ENCODE assay signal across 23 cellular contexts in the genomic region with DNA sequence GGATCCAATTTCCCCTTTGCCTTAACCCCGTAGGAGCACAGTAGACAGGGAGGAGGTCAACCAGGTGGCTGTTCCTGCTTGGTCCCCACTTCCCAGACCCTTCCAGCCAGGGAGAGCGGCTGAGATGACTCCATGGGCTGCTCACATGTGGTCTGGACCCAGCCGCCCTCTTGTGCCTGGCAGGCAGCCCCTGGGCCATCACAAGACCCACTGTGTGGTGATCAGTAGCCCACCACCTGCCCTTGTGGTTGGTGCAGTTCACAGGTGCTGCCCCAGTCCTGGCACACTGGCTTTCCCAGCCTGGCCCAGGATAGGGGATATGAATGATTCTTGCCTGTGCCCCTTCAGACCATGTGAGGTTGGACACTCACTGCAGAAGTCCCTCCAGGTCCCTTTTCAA.
"Had no signal": no experiment of that assay in that cellular context is flagged by ENCODE, and none has a peak within 500 bp of the region (broad histone marks: within the 10 kb centered on the region; RNA-seq: fewer than 3 reads in every experiment).

No MANE protein-coding gene starts in this region.

- H3K27ac ChIP-seq: colonic mucosa, coronary artery, dorsolateral prefrontal cortex, epithelial cell of prostate, esophagus muscularis mucosa, esophagus squamous epithelium, foreskin keratinocyte, gastrocnemius medialis, gastroesophageal sphincter, heart left ventricle, heart right ventricle had no signal

- H3K27me3 ChIP-seq: colonic mucosa, esophagus squamous epithelium, foreskin keratinocyte, gastrocnemius medialis, heart left ventricle, heart right ventricle had no signal

- H3K9me3 ChIP-seq: colonic mucosa, esophagus muscularis mucosa, esophagus squamous epithelium, gastrocnemius medialis, gastroesophageal sphincter, heart left ventricle, heart right ventricle had no signal

- DNase-seq: colonic mucosa; cortex of kidney; dermis blood vessel endothelial cell; dorsolateral prefrontal cortex; effector CD4-positive, alpha-beta T cell; effector CD8-positive, alpha-beta T cell; effector memory CD4-positive, alpha-beta T cell; effector memory CD8-positive, alpha-beta T cell; erythroblast; esophagus squamous epithelium; foreskin fibroblast; foreskin keratinocyte; foreskin melanocyte; gastrocnemius medialis; glutamatergic neuron; head of caudate nucleus; heart left ventricle; heart right ventricle had no signal

- H3K36me3 ChIP-seq: colonic mucosa, esophagus muscularis mucosa, esophagus squamous epithelium, gastrocnemius medialis, gastroesophageal sphincter, heart left ventricle, heart right ventricle had no signal

- ATAC-seq: effector memory CD8-positive, alpha-beta T cell; esophagus mucosa; foreskin keratinocyte; gastrocnemius medialis; gastroesophageal sphincter; heart left ventricle; heart right ventricle had no signal

- H3K4me3 ChIP-seq: colonic mucosa, coronary artery, dorsolateral prefrontal cortex, esophagus muscularis mucosa, esophagus squamous epithelium, gastrocnemius medialis, gastroesophageal sphincter, heart left ventricle, heart right ventricle had no signal

- H3K4me1 ChIP-seq: colonic mucosa, esophagus muscularis mucosa, esophagus squamous epithelium, foreskin keratinocyte, gastrocnemius medialis, gastroesophageal sphincter, heart left ventricle, heart right ventricle had no signal
